ENCODE assay signal across 8 cellular contexts in the genomic region with DNA sequence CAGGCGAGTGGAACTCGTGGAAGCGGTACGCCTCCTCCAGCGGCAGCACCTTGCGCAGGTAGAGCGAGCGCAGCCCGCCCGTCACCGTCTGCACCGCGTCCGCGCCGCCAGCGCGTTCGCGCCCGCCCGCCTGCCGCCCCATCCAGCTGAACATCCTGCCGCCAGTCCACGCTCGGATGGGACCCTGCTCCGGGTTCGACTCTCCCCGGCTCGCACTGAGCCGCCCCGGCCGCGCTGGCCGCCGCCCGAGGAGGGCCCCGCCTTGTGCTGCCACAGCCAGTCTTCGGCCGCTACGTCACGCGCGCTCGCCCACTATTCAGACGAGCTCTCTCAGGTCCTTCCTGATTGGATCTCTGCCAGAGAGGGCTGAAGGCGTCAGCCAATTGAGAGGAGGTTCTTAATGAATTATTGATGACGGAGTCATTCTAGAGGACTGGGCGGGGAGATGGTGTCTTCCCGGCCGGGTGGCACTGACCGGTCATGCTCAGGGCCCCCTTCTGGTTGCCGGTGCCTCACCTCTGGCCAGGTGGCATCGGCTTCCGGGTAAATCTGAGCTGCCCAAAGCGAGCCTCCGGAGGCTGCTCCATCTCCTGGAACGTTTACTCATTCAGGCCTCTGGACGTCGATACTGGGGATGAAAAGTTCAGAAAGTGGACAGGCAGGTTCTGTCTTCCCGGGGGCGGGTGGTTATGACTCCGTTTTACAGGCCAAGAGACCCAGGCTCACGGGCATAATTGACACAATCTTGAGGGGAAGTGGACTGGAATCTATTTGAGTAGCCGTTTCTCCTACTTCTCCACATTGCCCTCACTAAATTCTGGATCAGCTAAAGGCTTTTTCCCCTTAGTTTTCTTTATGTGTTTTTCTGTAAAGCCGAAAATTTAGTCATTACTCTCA. TPM values are rescaled to one million over a fixed set of nuclear protein-coding genes. Genes with fewer than 3 reads are reported as not detected.
DNase-seq lines count a peak whose midpoint lies in the region; TF ChIP-seq lines count a peak whose summit lies in the region.

A gene (minus strand): TSS at position 217 of the 897 bp plus-strand sequence. CDS start 63 bp downstream, at position 154.

- H3K36me3 Mint-ChIP-seq in HFFc6 (ENCODE audit: low read depth) = no peaks in the 10 kb centered on the region

- TF ChIP-seq EP300 in suprapubic skin (IDR thresholded peaks at IDR 0.05) = no peak

- H3K27me3 Mint-ChIP-seq in HFFc6 (ENCODE audit: insufficient read depth) = peaks cover 10% of the 10 kb centered on the region

- TF ChIP-seq POLR2A in NB4 (IDR thresholded peaks at IDR 0.05; ENCODE audit: extremely low read depth, insufficient read length) = peak; percentile 86
- peak in 1 of 2 donors; percentile 52 for TF ChIP-seq POLR2A in suprapubic skin (IDR thresholded peaks at IDR 0.05)

- H3K9ac ChIP-seq in SK-N-MC (ENCODE audit: insufficient read length) = no peak within 1 kb of the TSS

- no peaks in the 10 kb centered on the region for H3K9me3 Mint-ChIP-seq in HFFc6

- WGBS in suprapubic skin = 4% methylated on average over 37 of the region's 66 CpGs

- H3K36me3 ChIP-seq in SK-N-MC (ENCODE audit: insufficient read depth, low read length) (no peaks in the 10 kb centered on the region), suprapubic skin (no peaks in the 10 kb centered on the region)

- H3K27me3 ChIP-seq in suprapubic skin = no peaks in the 10 kb centered on the region

- H3K9me3 ChIP-seq in SK-N-MC (ENCODE audit: low read depth, low read length) (no peaks in the 10 kb centered on the region), suprapubic skin (no peaks in the 10 kb centered on the region)

- H3K4me1 Mint-ChIP-seq in HFFc6 (ENCODE audit: low read depth) = peaks cover 36% of the 10 kb centered on the region

- H3K4me3 Mint-ChIP-seq in HFFc6 = peak within 1 kb of the TSS; percentile 90

- peak within 1 kb of the TSS; percentile 87 for H3K27ac Mint-ChIP-seq in HFFc6

- H3K27ac ChIP-seq in SK-N-MC (no peak within 1 kb of the TSS), suprapubic skin (peak within 1 kb of the TSS; percentile 95)

- DNase-seq in HFFc6 = peak; percentile 99
- peak; percentile 98 for DNase-seq in NB4 (ENCODE audit: low read depth)
- peak; percentile 76 for DNase-seq in SK-N-MC (ENCODE audit: low read depth, low spot score)
- peak; percentile 93 for DNase-seq in activated naive CD4-positive, alpha-beta T cell treated with anti-CD3 and anti-CD28 coated beads, Interleukin-2, amount 50 U/mL, for 16 hours
- peak; percentile 96 for DNase-seq in globus pallidus (ENCODE audit: low spot score)
- peak; percentile 41 to 97 (median 88) for DNase-seq in nucleus accumbens (lab: John Stamatoyannopoulos, UW)
- peak; percentile 98 to 99 for DNase-seq in suprapubic skin (ENCODE audit: low spot score in 2 of 2)

- TF ChIP-seq CTCF in HFFc6 (IDR thresholded peaks at IDR 0.05) (peak; percentile 66), NB4 (IDR thresholded peaks at IDR 0.05; ENCODE audit: low read depth, low read length) (peak; percentile 14), suprapubic skin (IDR thresholded peaks at IDR 0.05) (peak in 1 of 2 donors; percentile 17)

- peak within 1 kb of the TSS; percentile 94 for H3K4me3 ChIP-seq in GM08714 (ENCODE audit: low read length)
- peak within 1 kb of the TSS; percentile 77 for H3K4me3 ChIP-seq in NB4 (ENCODE audit: low read depth, low read length)
- peak within 1 kb of the TSS; percentile 91 for H3K4me3 ChIP-seq in SK-N-MC
- peak within 1 kb of the TSS; percentile 99 for H3K4me3 ChIP-seq in suprapubic skin

- H3K4me1 ChIP-seq in suprapubic skin = peaks cover 47% of the 10 kb centered on the region

RNA-seq across cellular contexts. Expression of the gene that starts here (rescaled TPM):
- total RNA-seq in HFFc6 (2021; fragmentation: NEBNext Ultra II Directional; extraction: Animal tissue kit (Norgen Biotek cat#: 25700)) = 10 to 100 TPM; 14.1 to 21.8 (median 18.1) TPM
- 10 to 100 TPM; 16.0 to 31.4 (median 20.9) TPM for total RNA-seq in suprapubic skin
